ENCODE assay signal across 30 cellular contexts in the genomic region with DNA sequence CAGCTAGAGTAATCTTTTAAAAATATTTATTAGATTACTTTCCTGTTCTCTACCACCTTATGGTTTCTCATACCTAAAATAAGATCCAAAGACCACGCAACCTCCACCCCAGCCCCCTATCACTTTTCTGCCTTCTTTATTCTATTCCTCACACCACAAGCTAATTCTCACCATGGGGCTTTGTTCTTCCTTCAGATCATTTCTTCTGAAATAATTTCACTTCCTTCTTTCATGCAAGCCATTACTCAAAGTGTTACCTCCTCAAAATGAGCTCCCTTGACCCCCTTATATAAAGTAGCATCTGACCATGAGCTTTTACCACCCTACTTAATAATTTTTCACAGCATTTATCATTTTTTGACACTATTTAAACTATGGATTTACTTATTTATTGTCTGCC.
"Had no signal": no experiment of that assay in that cellular context is flagged by ENCODE, and none has a peak within 500 bp of the region (broad histone marks: within the 10 kb centered on the region; RNA-seq: fewer than 3 reads in every experiment).

No MANE protein-coding gene starts in this region.

- FAIRE-seq: colon had no signal

- H3K9me3 ChIP-seq: adrenal gland, body of pancreas, esophagus muscularis mucosa, gastrocnemius medialis, heart left ventricle had no signal

- DNase-seq: activated CD4-positive, alpha-beta memory T cell treated with anti-CD3 and anti-CD28 coated beads for 36 hours; activated CD4-positive, alpha-beta T cell treated with anti-CD3 and anti-CD28 coated beads for 36 hours; activated CD4-positive, alpha-beta T cell treated with anti-CD3 and anti-CD28 coated beads, Interleukin-2, amount 10 ng/mL, durations not matched to agents 24 days and 14 days; activated CD4-positive, CD25-positive, alpha-beta regulatory T cell; activated CD4-positive, CD25-positive, alpha-beta regulatory T cell treated with anti-CD3 and anti-CD28 coated beads, Interleukin-2, amount 50 U/mL, for 72 hours; activated CD8-positive, alpha-beta memory T cell treated with anti-CD3 and anti-CD28 coated beads, Interleukin-2, amount 10 ng/mL, durations not matched to agents 7 days and 5 days; activated CD8-positive, alpha-beta memory T cell treated with anti-CD3 and anti-CD28 coated beads, Interleukin-2, amount 50 U/mL, for 4 hours; activated CD8-positive, alpha-beta T cell treated with anti-CD3 and anti-CD28 coated beads, Interleukin-2, amount 10 ng/mL, durations not matched to agents 7 days and 5 days; activated effector memory CD4-positive, alpha-beta T cell treated with anti-CD3 and anti-CD28 coated beads, Interleukin-2, amount 50 U/mL, for 16 hours; activated naive CD4-positive, alpha-beta T cell treated with anti-CD3 and anti-CD28 coated beads for 36 hours; activated naive CD8-positive, alpha-beta T cell treated with anti-CD3 and anti-CD28 coated beads for 36 hours; activated naive CD8-positive, alpha-beta T cell treated with anti-CD3 and anti-CD28 coated beads, Interleukin-2, amount 50 U/mL, for 24 hours; activated T-cell treated with anti-CD3 and anti-CD28 coated beads, Interleukin-2, amount 50 U/mL, for 1 hour; activated T-cell treated with anti-CD3 and anti-CD28 coated beads, Interleukin-2, amount 50 U/mL, for 48 hours; adrenal gland; amygdala; aorta; body of pancreas; caudate nucleus; cortex of kidney; dermis blood vessel endothelial cell; effector CD4-positive, alpha-beta T cell; effector memory CD8-positive, alpha-beta T cell; erythroblast; foreskin keratinocyte; gastrocnemius medialis; glutamatergic neuron; heart left ventricle had no signal

- H3K4me3 ChIP-seq: adrenal gland, body of pancreas, esophagus muscularis mucosa, gastrocnemius medialis, heart left ventricle had no signal

- H3K27ac ChIP-seq: adrenal gland, body of pancreas, esophagus muscularis mucosa, foreskin keratinocyte, gastrocnemius medialis, heart left ventricle had no signal

- H3K27me3 ChIP-seq: adrenal gland, body of pancreas, esophagus muscularis mucosa, foreskin keratinocyte, gastrocnemius medialis, heart left ventricle had no signal

- H3K4me1 ChIP-seq: adrenal gland, body of pancreas, esophagus muscularis mucosa, foreskin keratinocyte, gastrocnemius medialis, heart left ventricle had no signal

- H3K36me3 ChIP-seq: adrenal gland, esophagus muscularis mucosa, gastrocnemius medialis, heart left ventricle had no signal

- ATAC-seq: activated CD4-positive, alpha-beta T cell treated with anti-CD3 and anti-CD28 coated beads for 36 hours; activated CD8-positive, alpha-beta memory T cell treated with anti-CD3 and anti-CD28 coated beads, Interleukin-2, amount 10 ng/mL, durations not matched to agents 7 days and 5 days; activated CD8-positive, alpha-beta T cell treated with anti-CD3 and anti-CD28 coated beads, Interleukin-2, amount 10 ng/mL, durations not matched to agents 7 days and 5 days; activated naive CD8-positive, alpha-beta T cell treated with anti-CD3 and anti-CD28 coated beads, Interleukin-2, amount 50 U/mL, for 24 hours; body of pancreas; effector memory CD8-positive, alpha-beta T cell; foreskin keratinocyte; gastrocnemius medialis; heart left ventricle had no signal
